ENCODE assay signal across 1 cellular context in the genomic region with DNA sequence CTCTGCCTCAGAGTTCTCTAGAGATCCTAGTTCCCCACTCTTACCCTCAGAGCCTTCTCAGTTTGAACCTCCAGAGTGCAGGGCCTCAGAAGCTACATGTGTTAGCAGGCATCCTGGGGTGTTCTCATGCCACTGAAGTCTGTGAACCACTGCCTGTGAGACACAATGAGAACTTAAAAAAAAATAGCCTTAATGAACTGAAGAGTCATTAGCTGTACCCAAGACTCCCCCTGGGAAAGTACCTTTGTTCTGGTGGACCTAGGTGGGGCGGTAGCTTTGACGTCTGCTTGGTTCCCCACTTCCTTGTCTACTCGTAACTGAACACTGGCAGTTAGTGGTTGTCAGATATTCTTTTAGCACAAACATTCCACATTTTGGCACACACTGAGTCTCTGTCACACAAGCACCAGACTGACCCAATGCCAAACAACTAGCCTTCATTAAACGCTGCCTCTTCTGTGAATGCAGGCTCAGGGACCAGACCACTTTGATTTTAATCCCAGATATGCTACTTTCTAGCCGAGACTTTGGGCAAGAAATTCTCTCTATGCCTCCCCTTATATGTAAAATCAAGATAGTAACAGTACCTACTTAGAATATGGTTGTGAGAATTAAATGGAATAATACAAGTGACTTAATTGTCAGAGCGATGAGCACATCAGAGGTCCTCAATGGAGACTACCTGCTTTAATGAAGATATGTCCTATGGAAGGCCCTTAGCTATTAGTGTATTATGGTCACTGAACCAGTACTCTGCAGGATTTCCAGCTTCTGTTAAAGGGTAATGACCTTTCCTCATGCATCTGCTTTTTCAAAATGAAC.
TF ChIP-seq lines count a peak whose summit lies in the region.

No MANE protein-coding gene starts in this region.

TF ChIP-seq in GM12878, 131 proteins besides CTCF, POLR2A, EP300 and RAD21 (continued from another document):
- peak; percentile 69 for TF ChIP-seq E2F8 (IDR thresholded peaks at IDR 0.05; ENCODE audit: low read depth, partially characterized antibody)
- TF ChIP-seq SRF (IDR thresholded peaks at IDR 0.05; ENCODE audit: low read depth in 2 of 2, low read length in 2 of 2), result no peak; a peak in 1 of 4 replicates
- TF ChIP-seq RB1 (IDR thresholded peaks at IDR 0.05; ENCODE audit: borderline replicate concordance), result peak; percentile 66; the same call in 1 of the 2 replicates
- TF ChIP-seq GATAD2B (conservative IDR thresholded peaks at IDR 0.05; ENCODE audit: low read depth), result peak; percentile 100
- TF ChIP-seq NFXL1 (IDR thresholded peaks at IDR 0.05; ENCODE audit: borderline replicate concordance), result no peak
- TF ChIP-seq ASH2L (IDR thresholded peaks at IDR 0.05; ENCODE audit: borderline replicate concordance, low read depth), result no peak
- TF ChIP-seq, protein P1, sequence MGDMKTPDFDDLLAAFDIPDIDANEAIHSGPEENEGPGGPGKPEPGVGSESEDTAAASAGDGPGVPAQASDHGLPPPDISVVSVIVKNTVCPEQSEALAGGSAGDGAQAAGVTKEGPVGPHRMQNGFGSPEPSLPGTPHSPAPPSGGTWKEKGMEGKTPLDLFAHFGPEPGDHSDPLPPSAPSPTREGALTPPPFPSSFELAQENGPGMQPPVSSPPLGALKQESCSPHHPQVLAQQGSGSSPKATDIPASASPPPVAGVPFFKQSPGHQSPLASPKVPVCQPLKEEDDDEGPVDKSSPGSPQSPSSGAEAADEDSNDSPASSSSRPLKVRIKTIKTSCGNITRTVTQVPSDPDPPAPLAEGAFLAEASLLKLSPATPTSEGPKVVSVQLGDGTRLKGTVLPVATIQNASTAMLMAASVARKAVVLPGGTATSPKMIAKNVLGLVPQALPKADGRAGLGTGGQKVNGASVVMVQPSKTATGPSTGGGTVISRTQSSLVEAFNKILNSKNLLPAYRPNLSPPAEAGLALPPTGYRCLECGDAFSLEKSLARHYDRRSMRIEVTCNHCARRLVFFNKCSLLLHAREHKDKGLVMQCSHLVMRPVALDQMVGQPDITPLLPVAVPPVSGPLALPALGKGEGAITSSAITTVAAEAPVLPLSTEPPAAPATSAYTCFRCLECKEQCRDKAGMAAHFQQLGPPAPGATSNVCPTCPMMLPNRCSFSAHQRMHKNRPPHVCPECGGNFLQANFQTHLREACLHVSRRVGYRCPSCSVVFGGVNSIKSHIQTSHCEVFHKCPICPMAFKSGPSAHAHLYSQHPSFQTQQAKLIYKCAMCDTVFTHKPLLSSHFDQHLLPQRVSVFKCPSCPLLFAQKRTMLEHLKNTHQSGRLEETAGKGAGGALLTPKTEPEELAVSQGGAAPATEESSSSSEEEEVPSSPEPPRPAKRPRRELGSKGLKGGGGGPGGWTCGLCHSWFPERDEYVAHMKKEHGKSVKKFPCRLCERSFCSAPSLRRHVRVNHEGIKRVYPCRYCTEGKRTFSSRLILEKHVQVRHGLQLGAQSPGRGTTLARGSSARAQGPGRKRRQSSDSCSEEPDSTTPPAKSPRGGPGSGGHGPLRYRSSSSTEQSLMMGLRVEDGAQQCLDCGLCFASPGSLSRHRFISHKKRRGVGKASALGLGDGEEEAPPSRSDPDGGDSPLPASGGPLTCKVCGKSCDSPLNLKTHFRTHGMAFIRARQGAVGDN (IDR thresholded peaks at IDR 0.05), result peak; percentile 94
- TF ChIP-seq, protein P2, sequence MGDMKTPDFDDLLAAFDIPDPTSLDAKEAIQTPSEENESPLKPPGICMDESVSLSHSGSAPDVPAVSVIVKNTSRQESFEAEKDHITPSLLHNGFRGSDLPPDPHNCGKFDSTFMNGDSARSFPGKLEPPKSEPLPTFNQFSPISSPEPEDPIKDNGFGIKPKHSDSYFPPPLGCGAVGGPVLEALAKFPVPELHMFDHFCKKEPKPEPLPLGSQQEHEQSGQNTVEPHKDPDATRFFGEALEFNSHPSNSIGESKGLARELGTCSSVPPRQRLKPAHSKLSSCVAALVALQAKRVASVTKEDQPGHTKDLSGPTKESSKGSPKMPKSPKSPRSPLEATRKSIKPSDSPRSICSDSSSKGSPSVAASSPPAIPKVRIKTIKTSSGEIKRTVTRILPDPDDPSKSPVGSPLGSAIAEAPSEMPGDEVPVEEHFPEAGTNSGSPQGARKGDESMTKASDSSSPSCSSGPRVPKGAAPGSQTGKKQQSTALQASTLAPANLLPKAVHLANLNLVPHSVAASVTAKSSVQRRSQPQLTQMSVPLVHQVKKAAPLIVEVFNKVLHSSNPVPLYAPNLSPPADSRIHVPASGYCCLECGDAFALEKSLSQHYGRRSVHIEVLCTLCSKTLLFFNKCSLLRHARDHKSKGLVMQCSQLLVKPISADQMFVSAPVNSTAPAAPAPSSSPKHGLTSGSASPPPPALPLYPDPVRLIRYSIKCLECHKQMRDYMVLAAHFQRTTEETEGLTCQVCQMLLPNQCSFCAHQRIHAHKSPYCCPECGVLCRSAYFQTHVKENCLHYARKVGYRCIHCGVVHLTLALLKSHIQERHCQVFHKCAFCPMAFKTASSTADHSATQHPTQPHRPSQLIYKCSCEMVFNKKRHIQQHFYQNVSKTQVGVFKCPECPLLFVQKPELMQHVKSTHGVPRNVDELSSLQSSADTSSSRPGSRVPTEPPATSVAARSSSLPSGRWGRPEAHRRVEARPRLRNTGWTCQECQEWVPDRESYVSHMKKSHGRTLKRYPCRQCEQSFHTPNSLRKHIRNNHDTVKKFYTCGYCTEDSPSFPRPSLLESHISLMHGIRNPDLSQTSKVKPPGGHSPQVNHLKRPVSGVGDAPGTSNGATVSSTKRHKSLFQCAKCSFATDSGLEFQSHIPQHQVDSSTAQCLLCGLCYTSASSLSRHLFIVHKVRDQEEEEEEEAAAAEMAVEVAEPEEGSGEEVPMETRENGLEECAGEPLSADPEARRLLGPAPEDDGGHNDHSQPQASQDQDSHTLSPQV (IDR thresholded peaks at IDR 0.05), result peak; percentile 95
- TF ChIP-seq TAF1 (IDR thresholded peaks at IDR 0.05; ENCODE audit: borderline replicate concordance, low read depth, low read length), result no peak
- TF ChIP-seq GABPA (IDR thresholded peaks at IDR 0.05; ENCODE audit: low read depth), result no peak
- TF ChIP-seq ZBTB11 (CRISPR knock-in tag; IDR thresholded peaks at IDR 0.05), result no peak
